In the genomic region with DNA sequence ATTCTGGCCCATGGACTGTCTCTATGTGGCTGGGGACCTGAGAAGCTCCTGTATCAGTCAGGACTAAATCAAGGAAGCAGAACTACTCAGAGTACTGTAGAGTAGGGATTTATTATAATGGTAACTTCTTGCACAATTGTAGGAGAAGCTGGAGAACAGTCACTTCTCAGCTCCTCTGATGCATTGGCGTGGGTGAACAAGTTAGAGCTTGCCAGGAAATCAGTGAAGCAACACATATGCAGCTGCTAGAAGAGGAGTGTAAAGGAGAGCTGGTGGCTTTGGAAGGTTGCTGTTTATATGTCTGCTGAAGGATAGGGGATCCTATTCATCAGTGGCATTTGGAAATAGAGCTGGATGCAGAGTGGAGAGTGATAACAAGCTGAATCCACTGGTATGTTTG, we compare ENCODE assay signal across 12 cellular contexts.
DNase-seq lines count a peak whose midpoint lies in the region; ATAC-seq and TF ChIP-seq lines count a peak whose summit lies in the region.
"Had no signal": no experiment of that assay in that cellular context is flagged by ENCODE, and none has a peak within 500 bp of the region (broad histone marks: within the 10 kb centered on the region; RNA-seq: fewer than 3 reads in every experiment).

No MANE protein-coding gene starts in this region.

- no peaks in the 10 kb centered on the region for H3K9me3 ChIP-seq in mucosa of descending colon
- H3K9me3 ChIP-seq: SK-N-SH had no signal

- ATAC-seq in mucosa of descending colon (peak; percentile 31), HG02981 (IDR thresholded peaks at IDR 0.05; ENCODE audit: unreplicated experiment) (no peak), HG03460 (IDR thresholded peaks at IDR 0.05; ENCODE audit: unreplicated experiment) (no peak), GM19395 (IDR thresholded peaks at IDR 0.05; ENCODE audit: unreplicated experiment) (no peak)

- H3K27ac Mint-ChIP-seq in activated T-cell treated with anti-CD3 and anti-CD28 coated beads, Interleukin-2, amount 50 U/mL, for 24 hours, result no peak overlapping the region
- H3K27ac Mint-ChIP-seq: activated CD4-positive, alpha-beta memory T cell treated with anti-CD3 and anti-CD28 coated beads, Interleukin-2, amount 10 ng/mL, durations not matched to agents 7 days and 5 days had no signal

- no peak overlapping the region for H3K4me3 Mint-ChIP-seq in activated T-cell treated with anti-CD3 and anti-CD28 coated beads, Interleukin-2, amount 50 U/mL, for 24 hours
- H3K4me3 Mint-ChIP-seq: activated CD4-positive, alpha-beta memory T cell treated with anti-CD3 and anti-CD28 coated beads, Interleukin-2, amount 10 ng/mL, durations not matched to agents 7 days and 5 days had no signal

- no peaks in the 10 kb centered on the region for H3K36me3 Mint-ChIP-seq in activated T-cell treated with anti-CD3 and anti-CD28 coated beads, Interleukin-2, amount 50 U/mL, for 24 hours (ENCODE audit: low read depth)

- DNase-seq in AG10803 (ENCODE audit: low read depth) (peak; percentile 93), NAMALWA (ENCODE audit: low spot score) (peak; percentile 4), choroid plexus epithelial cell (ENCODE audit: low read depth) (peak; percentile 95), mucosa of descending colon (no peak)
- no peak for DNase-seq in activated T-cell treated with anti-CD3 and anti-CD28 coated beads, Interleukin-2, amount 50 U/mL, for 24 hours
- DNase-seq: activated CD4-positive, alpha-beta memory T cell treated with anti-CD3 and anti-CD28 coated beads, Interleukin-2, amount 10 ng/mL, durations not matched to agents 7 days and 5 days; GOT3; SK-N-SH had no signal

- no peak for TF ChIP-seq CTCF in AG10803 (conservative IDR thresholded peaks at IDR 0.05; ENCODE audit: low read length)
- no peak for TF ChIP-seq CTCF in choroid plexus epithelial cell (conservative IDR thresholded peaks at IDR 0.05; ENCODE audit: low read depth, low read length)
- no peak for TF ChIP-seq CTCF in mucosa of descending colon (IDR thresholded peaks at IDR 0.05)

- no peaks in the 10 kb centered on the region for H3K4me1 Mint-ChIP-seq in activated T-cell treated with anti-CD3 and anti-CD28 coated beads, Interleukin-2, amount 50 U/mL, for 24 hours (ENCODE audit: low read depth)
- H3K4me1 Mint-ChIP-seq: activated CD4-positive, alpha-beta memory T cell treated with anti-CD3 and anti-CD28 coated beads, Interleukin-2, amount 10 ng/mL, durations not matched to agents 7 days and 5 days had no signal

- H3K27me3 Mint-ChIP-seq in activated T-cell treated with anti-CD3 and anti-CD28 coated beads, Interleukin-2, amount 50 U/mL, for 24 hours, result peaks cover 7% of the 10 kb centered on the region

- peaks cover 16% of the 10 kb centered on the region for H3K9me3 Mint-ChIP-seq in activated T-cell treated with anti-CD3 and anti-CD28 coated beads, Interleukin-2, amount 50 U/mL, for 24 hours

- no peaks in the 10 kb centered on the region for H3K4me1 ChIP-seq in mucosa of descending colon (ENCODE audit: low read depth)
- H3K4me1 ChIP-seq: suprapubic skin had no signal

- no peaks in the 10 kb centered on the region for H3K36me3 ChIP-seq in mucosa of descending colon (ENCODE audit: low read depth)
- H3K36me3 ChIP-seq: suprapubic skin had no signal

- H3K4me3 ChIP-seq in AG10803 (ENCODE audit: low read length) (no peak overlapping the region), choroid plexus epithelial cell (ENCODE audit: low read depth, low read length) (no peak overlapping the region), mucosa of descending colon (no peak overlapping the region)
- H3K4me3 ChIP-seq: suprapubic skin had no signal

- intact Hi-C loops in mucosa of descending colon (cut with DNase I, micrococcal nuclease), result no loop called here

Comparison
In these comparisons a context has a peak if more than half of its experiments do, and no peak if none do; other contexts are left out.
1. DNase-seq: peak in AG10803 (single experiment), NAMALWA (single experiment) and choroid plexus epithelial cell (single experiment); none in mucosa of descending colon (0 of 3) and activated T-cell treated with anti-CD3 and anti-CD28 coated beads, Interleukin-2, amount 50 U/mL, for 24 hours (single experiment).